Comparison of ENCODE assay signal across 14 cellular contexts in genomic region chr10:88082391-88082790, GRCh38.
DNase-seq lines count a peak whose midpoint lies in the region; ATAC-seq and TF ChIP-seq lines count a peak whose summit lies in the region.
"Had no signal": no experiment of that assay in that cellular context is flagged by ENCODE, and none has a peak within 500 bp of the region (broad histone marks: within the 10 kb centered on the region; RNA-seq: fewer than 3 reads in every experiment).

No MANE protein-coding gene starts in this region.

- CTCF ChIA-PET in HEK293 (lab: Yijun Ruan, JAX), result interaction anchor here (0.6 to 1.1 kb wide), 2 partner anchors 32 to 54 kb away, joined by 3 read pairs; no protein-coding TSS in a partner anchor

- peaks cover 29 to 34% of the 10 kb centered on the region in 2 donors for H3K27me3 Mint-ChIP-seq in natural killer cell treated with Interleukin-12 subunit alpha and Interleukin-12 subunit beta and Interleukin-15 and Interleukin-18, amount 100 ng/mL, for 72 hours
- H3K27me3 Mint-ChIP-seq: central memory CD8-positive, alpha-beta T cell had no signal

- H3K36me3 Mint-ChIP-seq in natural killer cell treated with Interleukin-12 subunit alpha and Interleukin-12 subunit beta and Interleukin-15 and Interleukin-18, amount 100 ng/mL, for 72 hours, result no peaks in the 10 kb centered on the region

- H3K27ac ChIP-seq in HEK293 (ENCODE audit: extremely low read depth, low read depth, low read length), result no peak overlapping the region
- H3K27ac ChIP-seq: thoracic aorta had no signal

- peaks cover 24 to 30% of the 10 kb centered on the region in 2 donors for H3K4me1 Mint-ChIP-seq in natural killer cell treated with Interleukin-12 subunit alpha and Interleukin-12 subunit beta and Interleukin-15 and Interleukin-18, amount 100 ng/mL, for 72 hours (ENCODE audit: low read depth in 2 of 2)

- H3K4me3 Mint-ChIP-seq in natural killer cell treated with Interleukin-12 subunit alpha and Interleukin-12 subunit beta and Interleukin-15 and Interleukin-18, amount 100 ng/mL, for 72 hours, result peak overlapping the region; percentile 63
- H3K4me3 Mint-ChIP-seq: central memory CD8-positive, alpha-beta T cell had no signal

- ATAC-seq in GM18909 (IDR thresholded peaks at IDR 0.05; ENCODE audit: poor library complexity, unreplicated experiment) (peak; percentile 32), HG03354 (IDR thresholded peaks at IDR 0.05; ENCODE audit: poor library complexity, severe bottlenecking, unreplicated experiment) (peak; percentile 32)
- ATAC-seq in natural killer cell treated with Interleukin-12 subunit alpha and Interleukin-12 subunit beta and Interleukin-15 and Interleukin-18, amount 100 ng/mL, for 72 hours, result peak in 1 of 2 donors; percentile 13

- POLR2A ChIA-PET in HEK293 (lab: Yijun Ruan, JAX), result no interaction called here

- H3K4me3 ChIP-seq in HEK293 (ENCODE audit: low read depth, low read length), result no peak overlapping the region
- H3K4me3 ChIP-seq: pancreas, thoracic aorta had no signal

- TF ChIP-seq CTCF in HEK293 (tag by site-specific recombination; IDR thresholded peaks at IDR 0.05), result no peak

- DNase-seq in natural killer cell treated with Interleukin-12 subunit alpha and Interleukin-12 subunit beta and Interleukin-15 and Interleukin-18, amount 100 ng/mL, for 72 hours (ENCODE audit: low spot score), result no peak
- DNase-seq in NCI-H774 (lab: John Stamatoyannopoulos, UW), result no peak
- no peak for DNase-seq in mucosa of gallbladder (ENCODE audit: low spot score)
- DNase-seq in activated CD8-positive, alpha-beta memory T cell treated with anti-CD3 and anti-CD28 coated beads for 24 hours, result no peak
- no peak for DNase-seq in NOMO-1 treated with dmso at 0.1 percent for 144 hours (lab: John Stamatoyannopoulos, UW; ENCODE audit: unreplicated experiment)
- DNase-seq: activated CD4-positive, CD25-positive, alpha-beta regulatory T cell; pancreas; stimulated activated CD4-positive, alpha-beta T cell treated with anti-CD3 and anti-CD28 coated beads, Interleukin-4, amount 100 ng/mL, for 4 hours had no signal

- H3K27ac Mint-ChIP-seq in natural killer cell treated with Interleukin-12 subunit alpha and Interleukin-12 subunit beta and Interleukin-15 and Interleukin-18, amount 100 ng/mL, for 72 hours, result peak overlapping the region; percentile 24 to 58
- H3K27ac Mint-ChIP-seq: activated T-helper 2 cell treated with anti-CD3 and anti-CD28 coated beads, Interferon-gamma antibody, Interleukin-2, Interleukin-4, amounts not matched to agents 10 μg/mL and 5 μg/mL and 100 μg/mL, durations not matched to agents 14 hours and 24 hours and 36 hours had no signal

- no peaks in the 10 kb centered on the region for H3K9me3 ChIP-seq in HEK293 (ENCODE audit: control insufficient read depth, insufficient read depth, low read depth, low read length)
- H3K9me3 ChIP-seq: pancreas, thoracic aorta had no signal

- peaks cover 37% of the 10 kb centered on the region for H3K4me1 ChIP-seq in HEK293 (ENCODE audit: control insufficient read depth, insufficient read depth, low read length)

- H3K9me3 Mint-ChIP-seq in natural killer cell treated with Interleukin-12 subunit alpha and Interleukin-12 subunit beta and Interleukin-15 and Interleukin-18, amount 100 ng/mL, for 72 hours, result no peaks in the 10 kb centered on the region
- H3K9me3 Mint-ChIP-seq: activated T-helper 2 cell treated with anti-CD3 and anti-CD28 coated beads, Interferon-gamma antibody, Interleukin-2, Interleukin-4, amounts not matched to agents 10 μg/mL and 5 μg/mL and 100 μg/mL, durations not matched to agents 14 hours and 24 hours and 36 hours; central memory CD8-positive, alpha-beta T cell had no signal

- no peaks in the 10 kb centered on the region for H3K36me3 ChIP-seq in HEK293 (ENCODE audit: control insufficient read depth in 2 of 2, insufficient read depth in 1 of 2, low read length in 2 of 2)
- H3K36me3 ChIP-seq: pancreas, thoracic aorta had no signal

TF ChIP-seq in HEK293, 187 proteins besides CTCF, POLR2A, EP300 and RAD21:
- 0 out of 2 replicates have a peak, but pooled peaks have one; percentile 2 for TF ChIP-seq ZSCAN4 (tag by site-specific recombination; IDR thresholded peaks at IDR 0.05)
- TF ChIP-seq ZNF747 (tag by site-specific recombination; IDR thresholded peaks at IDR 0.05), result no peak
